18 cellular contexts compared by ENCODE assay signal in the genomic region with DNA sequence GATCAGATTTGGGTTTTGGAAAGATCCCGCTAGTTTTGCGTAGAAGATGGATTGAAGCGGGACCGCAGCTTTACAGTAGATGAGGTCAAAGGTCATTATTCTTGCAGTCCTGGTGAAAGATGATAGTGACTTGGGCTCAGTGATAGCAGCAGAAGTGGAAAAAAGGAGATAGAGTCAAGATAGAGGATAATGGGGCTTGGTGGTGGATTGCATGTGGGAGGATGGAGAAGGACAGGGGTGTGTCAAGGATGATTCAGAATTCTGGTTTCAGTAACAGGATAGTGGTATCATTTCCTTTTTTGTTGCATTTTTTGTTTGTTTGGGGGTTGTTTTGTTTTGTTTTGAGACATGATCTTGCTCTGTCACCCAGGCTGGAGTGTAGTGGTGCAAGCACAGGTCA. TPM values are rescaled to one million over a fixed set of nuclear protein-coding genes. Genes with fewer than 3 reads are reported as not detected.
DNase-seq lines count a peak whose midpoint lies in the region; ATAC-seq lines count a peak whose summit lies in the region.
"Had no signal": no experiment of that assay in that cellular context is flagged by ENCODE, and none has a peak within 500 bp of the region (broad histone marks: within the 10 kb centered on the region; RNA-seq: fewer than 3 reads in every experiment).

No MANE protein-coding gene starts in this region.

- DNase-seq in DMS53 treated with DMSO at 0.1 percent for 48 hours (lab: John Stamatoyannopoulos, UW; ENCODE audit: unreplicated experiment) = no peak
- no peak for DNase-seq in NCI-H1092 treated with DMSO at 0.1 percent for 48 hours (lab: John Stamatoyannopoulos, UW)
- DNase-seq in dermis blood vessel endothelial cell = no peak
- DNase-seq: AML-193; CD4-positive, CD25-positive, alpha-beta regulatory T cell; DMS53; NCI-H1105; NCI-H187 treated with DMSO at 0.1 percent for 48 hours; NCI-H2171; NCI-H774; Peyer's patch; Right ventricle myocardium superior; SK-N-SH had no signal

- ATAC-seq in GM18502 (IDR thresholded peaks at IDR 0.05; ENCODE audit: poor library complexity, unreplicated experiment) = peak; percentile 58
- peak; percentile 49 for ATAC-seq in GM21723 (IDR thresholded peaks at IDR 0.05; ENCODE audit: unreplicated experiment)
- ATAC-seq in HG03354 (IDR thresholded peaks at IDR 0.05; ENCODE audit: poor library complexity, severe bottlenecking, unreplicated experiment) = peak; percentile 62
- ATAC-seq in esophagus mucosa = peak; percentile 41
- ATAC-seq in GM21825 (IDR thresholded peaks at IDR 0.05; ENCODE audit: unreplicated experiment) = no peak

RNA-seq across cellular contexts. Expression of gene CHD9NB, which starts 28.7 kb away (rescaled TPM):
- total RNA-seq in esophagus mucosa (2.2 TPM), dermis blood vessel endothelial cell (0.65 and 1.9 TPM in 2 replicates)
- total RNA-seq: CD4-positive, CD25-positive, alpha-beta regulatory T cell had no signal

RNA-seq across cellular contexts. Expression of gene CHD9, which starts 30.7 kb away (rescaled TPM):
- total RNA-seq in esophagus mucosa (39.3 TPM), dermis blood vessel endothelial cell (51.1 and 95.0 TPM in 2 replicates)
